8 cellular contexts compared by ENCODE assay signal in the genomic region with DNA sequence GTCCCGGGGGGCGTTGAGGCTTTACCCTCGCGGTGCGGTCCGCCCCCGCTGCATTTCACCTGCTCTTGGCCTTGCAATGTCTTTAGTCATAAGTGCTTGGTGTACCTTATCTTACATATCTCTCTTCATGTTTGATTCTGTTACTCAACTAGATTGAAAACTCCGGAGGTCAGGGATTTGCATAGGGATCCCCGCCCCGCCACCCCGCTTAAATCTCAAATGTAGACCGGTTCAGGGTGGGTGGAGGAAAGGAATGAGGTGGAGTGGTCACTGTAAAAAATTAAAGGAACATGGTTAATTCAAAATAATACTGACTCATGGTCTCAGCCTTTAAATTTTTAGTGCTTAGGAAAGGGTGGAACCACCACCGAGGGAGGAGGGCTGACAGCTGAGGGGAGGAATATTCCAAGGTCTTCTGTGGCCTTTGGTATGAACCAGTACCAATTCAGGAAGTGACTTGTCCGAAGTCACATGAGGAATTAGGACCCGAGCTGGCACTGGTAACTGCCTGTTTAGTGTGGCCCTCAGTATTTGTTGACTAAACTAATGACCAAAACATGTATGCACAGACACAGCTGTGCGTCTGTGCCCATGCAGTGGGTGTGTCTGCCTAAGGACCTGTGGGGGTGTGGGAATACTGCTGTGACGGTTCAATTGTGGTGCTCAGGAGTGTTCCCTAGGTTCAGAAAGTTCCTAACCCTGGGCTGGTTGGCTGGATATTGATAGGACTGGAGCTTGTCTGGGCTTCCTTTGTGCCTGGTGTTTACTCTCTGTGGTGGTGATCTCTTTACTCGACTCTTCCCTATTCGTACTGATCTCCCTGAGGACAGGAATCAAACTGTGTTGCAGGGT. TPM values are rescaled to one million over a fixed set of nuclear protein-coding genes. Genes with fewer than 3 reads are reported as not detected.
A peak's percentile ranks its signal among the peaks of the same experiment; 100 is the strongest.
DNase-seq lines count a peak whose midpoint lies in the region; ATAC-seq and TF ChIP-seq lines count a peak whose summit lies in the region.

No MANE protein-coding gene starts in this region.

- H3K9ac ChIP-seq in rectal smooth muscle tissue (ENCODE audit: low read length) = peak overlapping the region; percentile 81

- no peak for TF ChIP-seq POLR2A in heart left ventricle (IDR thresholded peaks at IDR 0.05)

- no peaks in the 10 kb centered on the region for H3K27me3 Mint-ChIP-seq in activated naive CD4-positive, alpha-beta T cell treated with anti-CD3 and anti-CD28 coated beads, Interleukin-2, amount 50 U/mL, for 24 hours

- TF ChIP-seq CTCF in heart left ventricle (IDR thresholded peaks at IDR 0.05) = no peak

- H3K4me1 Mint-ChIP-seq in activated naive CD4-positive, alpha-beta T cell treated with anti-CD3 and anti-CD28 coated beads, Interleukin-2, amount 50 U/mL, for 24 hours = peaks cover 64% of the 10 kb centered on the region

- peaks cover 61% of the 10 kb centered on the region for H3K79me2 ChIP-seq in ACC112 (ENCODE audit: control insufficient read depth, insufficient read depth, low read length, unreplicated experiment)

- H3K36me3 ChIP-seq in ACC112 (ENCODE audit: insufficient read depth, low read length) (peaks cover 9% of the 10 kb centered on the region), heart left ventricle (peaks cover 0 to 8% (median 0%) of the 10 kb centered on the region in 9 donors), rectal smooth muscle tissue (ENCODE audit: control insufficient read depth, insufficient read depth, low read length) (no peaks in the 10 kb centered on the region)

- 2 to 4% (median 3%) methylated on average over 18 to 19 of the region's 19 CpGs for WGBS in heart left ventricle, 4 donors

- H3K36me3 Mint-ChIP-seq in activated naive CD4-positive, alpha-beta T cell treated with anti-CD3 and anti-CD28 coated beads, Interleukin-2, amount 50 U/mL, for 24 hours = peaks cover 10% of the 10 kb centered on the region

- intact Hi-C loops in heart left ventricle (cut with DNase I) = loop anchor here in 1 of 10 donors (1.0 kb wide), 1 partner anchor 13 kb away; the partner anchor contains the start of gene FAM168B

- H3K4me3 Mint-ChIP-seq in activated naive CD4-positive, alpha-beta T cell treated with anti-CD3 and anti-CD28 coated beads, Interleukin-2, amount 50 U/mL, for 24 hours = peak overlapping the region; percentile 95

- H3K27me3 ChIP-seq in ACC112 (ENCODE audit: insufficient read depth, low read length) (no peaks in the 10 kb centered on the region), heart left ventricle (no peaks in the 10 kb centered on the region), rectal smooth muscle tissue (ENCODE audit: control insufficient read depth, insufficient read depth, low read length) (no peaks in the 10 kb centered on the region)

- H3K9me3 Mint-ChIP-seq in activated naive CD4-positive, alpha-beta T cell treated with anti-CD3 and anti-CD28 coated beads, Interleukin-2, amount 50 U/mL, for 24 hours = no peaks in the 10 kb centered on the region

- H3K9me3 ChIP-seq in heart left ventricle = no peaks in the 10 kb centered on the region

- H3K27ac Mint-ChIP-seq in activated naive CD4-positive, alpha-beta T cell treated with anti-CD3 and anti-CD28 coated beads, Interleukin-2, amount 50 U/mL, for 24 hours = peak overlapping the region; percentile 99

- DNase-seq in NOMO-1 treated with DMSO at 0.1 percent for 48 hours (lab: John Stamatoyannopoulos, UW; ENCODE audit: unreplicated experiment) (peak; percentile 61), heart left ventricle (peak in 4 of 5 donors; percentile 16 to 46 (median 26))
- DNase-seq in NK-92 treated with Interleukin-12 subunit alpha and Interleukin-12 subunit beta, amount 100 ng/mL, for 24 hours (lab: John Stamatoyannopoulos, UW) = no peak

- H2AFZ ChIP-seq in ACC112 (ENCODE audit: low read length, unreplicated experiment) = no peak overlapping the region

- H3K4me3 ChIP-seq in ACC112 (ENCODE audit: low read depth, low read length) (peak overlapping the region; percentile 88), heart left ventricle (peak overlapping the region; percentile 81 to 100 (median 96)), rectal smooth muscle tissue (ENCODE audit: low read length) (peak overlapping the region; percentile 99)

- H3K27ac ChIP-seq in ACC112 (ENCODE audit: low read depth, low read length) = peak overlapping the region; percentile 83
- H3K27ac ChIP-seq in heart left ventricle = peak overlapping the region; percentile 79 to 99 (median 92)
- no peak overlapping the region for H3K27ac ChIP-seq in rectal smooth muscle tissue (ENCODE audit: low read depth, low read length)

- H3K4me1 ChIP-seq in ACC112 (ENCODE audit: control insufficient read depth, insufficient read depth, low read length, unreplicated experiment) (peaks cover 23% of the 10 kb centered on the region), heart left ventricle (peaks cover 0 to 35% (median 22%) of the 10 kb centered on the region in 12 donors), rectal smooth muscle tissue (ENCODE audit: control insufficient read depth, insufficient read depth, low read length) (peaks cover 14% of the 10 kb centered on the region)

- ATAC-seq in GM18508 (IDR thresholded peaks at IDR 0.05; ENCODE audit: insufficient read depth, unreplicated experiment) = peak; percentile 32
- ATAC-seq in HG02970 (IDR thresholded peaks at IDR 0.05; ENCODE audit: low FRiP score, unreplicated experiment) = peak; percentile 28
- peak in 3 of 4 donors; percentile 33 to 48 (median 40) for ATAC-seq in heart left ventricle

RNA-seq across cellular contexts. Expression of gene PLEKHB2, which starts 1.0 kb away (rescaled TPM):
- 10 to 100 TPM; 29.8 to 59.7 (median 42.2) TPM for total RNA-seq in heart left ventricle
- 10 to 100 TPM in 1 of 2 donors, 1 to 10 TPM in 1; 7.7 to 71.8 TPM for polyA plus RNA-seq in heart left ventricle

RNA-seq across cellular contexts. Expression of gene FAM168B, which starts 12.9 kb away (rescaled TPM):
- total RNA-seq in heart left ventricle = 100 to 1,000 TPM in 2 of 9 donors, 10 to 100 TPM in 7; 72.7 to 174 (median 86.9) TPM
- 10 to 100 TPM; 23.0 to 92.5 TPM for polyA plus RNA-seq in heart left ventricle
